8 cellular contexts compared by ENCODE assay signal in the genomic region with DNA sequence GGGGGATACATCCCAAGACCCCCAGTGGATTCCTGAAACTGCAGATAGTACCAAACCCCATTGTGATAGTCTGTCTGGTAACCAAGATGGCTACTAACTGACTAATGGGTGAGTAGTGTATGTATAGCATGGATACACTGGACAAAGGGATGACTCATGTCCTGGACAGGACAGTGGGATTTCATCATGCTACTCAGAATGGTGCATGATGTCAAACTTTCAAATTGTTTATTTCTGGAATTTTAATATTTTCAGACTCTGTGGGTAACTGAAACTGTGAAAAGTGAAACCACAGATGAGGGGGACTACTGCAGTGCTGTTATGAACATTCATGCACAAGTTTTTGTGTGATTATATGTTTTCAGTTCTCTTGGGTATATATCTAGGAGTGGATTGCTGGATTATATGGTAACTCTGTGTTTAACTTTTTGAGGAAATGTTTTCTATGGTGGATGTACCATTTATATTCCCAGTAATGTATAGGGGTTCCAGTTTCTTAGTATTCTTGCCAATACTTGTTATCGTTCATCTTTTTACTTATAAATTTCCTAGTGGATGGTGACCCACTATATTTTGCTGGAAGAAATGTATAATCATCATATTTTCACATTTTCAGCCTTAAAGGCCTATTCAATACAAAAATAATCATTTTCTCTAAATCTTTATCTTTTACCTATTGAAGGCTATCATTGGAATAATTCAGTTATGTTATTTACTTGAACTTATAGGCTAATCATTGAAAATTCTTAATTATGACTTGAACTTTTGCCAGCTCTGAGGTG.
DNase-seq lines count a peak whose midpoint lies in the region; ATAC-seq and TF ChIP-seq lines count a peak whose summit lies in the region.

No MANE protein-coding gene starts in this region.

- H3K4me1 Mint-ChIP-seq in WTC11, result peaks cover 3% of the 10 kb centered on the region; the same call in 1 of the 2 replicates

- ATAC-seq in GM19035 (IDR thresholded peaks at IDR 0.05; ENCODE audit: unreplicated experiment), result peak; percentile 74
- peak; percentile 74 for ATAC-seq in HG03045 (IDR thresholded peaks at IDR 0.05; ENCODE audit: unreplicated experiment)
- ATAC-seq in WTC11, result no peak
- ATAC-seq in GM21367 (IDR thresholded peaks at IDR 0.05; ENCODE audit: unreplicated experiment), result no peak

- TF ChIP-seq CTCF in WTC11 (IDR thresholded peaks at IDR 0.05), result no peak

- H3K4me3 Mint-ChIP-seq in WTC11, result no peak overlapping the region

- H3K27me3 Mint-ChIP-seq in WTC11 (ENCODE audit: low read depth), result no peaks in the 10 kb centered on the region

- no peak for DNase-seq in WTC11 (ENCODE audit: low spot score)
- DNase-seq in renal cortical epithelial cell (ENCODE audit: low read depth), result peak; percentile 63
- DNase-seq in cerebellar nuclear complex (lab: John Stamatoyannopoulos, UW), result no peak
- no peak for DNase-seq in activated CD8-positive, alpha-beta memory T cell treated with anti-CD3 and anti-CD28 coated beads for 24 hours
- no peak for DNase-seq in activated gamma-delta T cell (lab: John Stamatoyannopoulos, UW)

- peaks cover 18% of the 10 kb centered on the region for H3K36me3 Mint-ChIP-seq in WTC11

- H3K9me3 Mint-ChIP-seq in WTC11, result peaks cover 22% of the 10 kb centered on the region

- CTCF ChIA-PET in WTC11 (lab: Charles Lee), result no interaction called here

- H3K27ac Mint-ChIP-seq in WTC11, result no peak overlapping the region

- POLR2A ChIA-PET in WTC11 (lab: Charles Lee), result no interaction called here

TF ChIP-seq in WTC11, 78 proteins besides CTCF, POLR2A, EP300 and RAD21:
- TF ChIP-seq NR1H2 (CRISPR knock-in tag; IDR thresholded peaks at IDR 0.05), result no peak
- TF ChIP-seq, protein P1, sequence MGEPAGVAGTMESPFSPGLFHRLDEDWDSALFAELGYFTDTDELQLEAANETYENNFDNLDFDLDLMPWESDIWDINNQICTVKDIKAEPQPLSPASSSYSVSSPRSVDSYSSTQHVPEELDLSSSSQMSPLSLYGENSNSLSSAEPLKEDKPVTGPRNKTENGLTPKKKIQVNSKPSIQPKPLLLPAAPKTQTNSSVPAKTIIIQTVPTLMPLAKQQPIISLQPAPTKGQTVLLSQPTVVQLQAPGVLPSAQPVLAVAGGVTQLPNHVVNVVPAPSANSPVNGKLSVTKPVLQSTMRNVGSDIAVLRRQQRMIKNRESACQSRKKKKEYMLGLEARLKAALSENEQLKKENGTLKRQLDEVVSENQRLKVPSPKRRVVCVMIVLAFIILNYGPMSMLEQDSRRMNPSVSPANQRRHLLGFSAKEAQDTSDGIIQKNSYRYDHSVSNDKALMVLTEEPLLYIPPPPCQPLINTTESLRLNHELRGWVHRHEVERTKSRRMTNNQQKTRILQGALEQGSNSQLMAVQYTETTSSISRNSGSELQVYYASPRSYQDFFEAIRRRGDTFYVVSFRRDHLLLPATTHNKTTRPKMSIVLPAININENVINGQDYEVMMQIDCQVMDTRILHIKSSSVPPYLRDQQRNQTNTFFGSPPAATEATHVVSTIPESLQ (CRISPR knock-in tag; IDR thresholded peaks at IDR 0.05), result no peak
- no peak for TF ChIP-seq ZNF416 (CRISPR knock-in tag; IDR thresholded peaks at IDR 0.05)
- peak; percentile 65 for TF ChIP-seq GABPB1 (CRISPR knock-in tag; IDR thresholded peaks at IDR 0.05)
- TF ChIP-seq, protein P2, sequence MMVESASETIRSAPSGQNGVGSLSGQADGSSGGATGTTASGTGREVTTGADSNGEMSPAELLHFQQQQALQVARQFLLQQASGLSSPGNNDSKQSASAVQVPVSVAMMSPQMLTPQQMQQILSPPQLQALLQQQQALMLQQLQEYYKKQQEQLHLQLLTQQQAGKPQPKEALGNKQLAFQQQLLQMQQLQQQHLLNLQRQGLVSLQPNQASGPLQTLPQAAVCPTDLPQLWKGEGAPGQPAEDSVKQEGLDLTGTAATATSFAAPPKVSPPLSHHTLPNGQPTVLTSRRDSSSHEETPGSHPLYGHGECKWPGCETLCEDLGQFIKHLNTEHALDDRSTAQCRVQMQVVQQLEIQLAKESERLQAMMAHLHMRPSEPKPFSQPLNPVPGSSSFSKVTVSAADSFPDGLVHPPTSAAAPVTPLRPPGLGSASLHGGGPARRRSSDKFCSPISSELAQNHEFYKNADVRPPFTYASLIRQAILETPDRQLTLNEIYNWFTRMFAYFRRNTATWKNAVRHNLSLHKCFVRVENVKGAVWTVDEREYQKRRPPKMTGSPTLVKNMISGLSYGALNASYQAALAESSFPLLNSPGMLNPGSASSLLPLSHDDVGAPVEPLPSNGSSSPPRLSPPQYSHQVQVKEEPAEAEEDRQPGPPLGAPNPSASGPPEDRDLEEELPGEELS (CRISPR knock-in tag; IDR thresholded peaks at IDR 0.05), result no peak
- TF ChIP-seq, protein P3, sequence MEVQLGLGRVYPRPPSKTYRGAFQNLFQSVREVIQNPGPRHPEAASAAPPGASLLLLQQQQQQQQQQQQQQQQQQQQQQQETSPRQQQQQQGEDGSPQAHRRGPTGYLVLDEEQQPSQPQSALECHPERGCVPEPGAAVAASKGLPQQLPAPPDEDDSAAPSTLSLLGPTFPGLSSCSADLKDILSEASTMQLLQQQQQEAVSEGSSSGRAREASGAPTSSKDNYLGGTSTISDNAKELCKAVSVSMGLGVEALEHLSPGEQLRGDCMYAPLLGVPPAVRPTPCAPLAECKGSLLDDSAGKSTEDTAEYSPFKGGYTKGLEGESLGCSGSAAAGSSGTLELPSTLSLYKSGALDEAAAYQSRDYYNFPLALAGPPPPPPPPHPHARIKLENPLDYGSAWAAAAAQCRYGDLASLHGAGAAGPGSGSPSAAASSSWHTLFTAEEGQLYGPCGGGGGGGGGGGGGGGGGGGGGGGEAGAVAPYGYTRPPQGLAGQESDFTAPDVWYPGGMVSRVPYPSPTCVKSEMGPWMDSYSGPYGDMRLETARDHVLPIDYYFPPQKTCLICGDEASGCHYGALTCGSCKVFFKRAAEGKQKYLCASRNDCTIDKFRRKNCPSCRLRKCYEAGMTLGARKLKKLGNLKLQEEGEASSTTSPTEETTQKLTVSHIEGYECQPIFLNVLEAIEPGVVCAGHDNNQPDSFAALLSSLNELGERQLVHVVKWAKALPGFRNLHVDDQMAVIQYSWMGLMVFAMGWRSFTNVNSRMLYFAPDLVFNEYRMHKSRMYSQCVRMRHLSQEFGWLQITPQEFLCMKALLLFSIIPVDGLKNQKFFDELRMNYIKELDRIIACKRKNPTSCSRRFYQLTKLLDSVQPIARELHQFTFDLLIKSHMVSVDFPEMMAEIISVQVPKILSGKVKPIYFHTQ (CRISPR knock-in tag; IDR thresholded peaks at IDR 0.05), result no peak
- TF ChIP-seq MXD4 (CRISPR knock-in tag; IDR thresholded peaks at IDR 0.05; ENCODE audit: borderline replicate concordance), result no peak
- TF ChIP-seq, protein P4, sequence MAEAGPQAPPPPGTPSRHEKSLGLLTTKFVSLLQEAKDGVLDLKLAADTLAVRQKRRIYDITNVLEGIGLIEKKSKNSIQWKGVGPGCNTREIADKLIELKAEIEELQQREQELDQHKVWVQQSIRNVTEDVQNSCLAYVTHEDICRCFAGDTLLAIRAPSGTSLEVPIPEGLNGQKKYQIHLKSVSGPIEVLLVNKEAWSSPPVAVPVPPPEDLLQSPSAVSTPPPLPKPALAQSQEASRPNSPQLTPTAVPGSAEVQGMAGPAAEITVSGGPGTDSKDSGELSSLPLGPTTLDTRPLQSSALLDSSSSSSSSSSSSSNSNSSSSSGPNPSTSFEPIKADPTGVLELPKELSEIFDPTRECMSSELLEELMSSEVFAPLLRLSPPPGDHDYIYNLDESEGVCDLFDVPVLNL (CRISPR knock-in tag; IDR thresholded peaks at IDR 0.05; ENCODE audit: borderline replicate concordance, low read depth), result no peak

Comparison
In these comparisons a context has a peak if more than half of its experiments do, and no peak if none do; other contexts are left out.
1. ATAC-seq: peak in GM19035 (single experiment) and HG03045 (single experiment); none in WTC11 (single experiment) and GM21367 (single experiment).